ENCODE assay signal across 10 cellular contexts in genomic region chr18:32772580-32773186, GRCh38. TPM values are rescaled to one million over a fixed set of nuclear protein-coding genes. Genes with fewer than 3 reads are reported as not detected.
DNase-seq lines count a peak whose midpoint lies in the region; ATAC-seq and TF ChIP-seq lines count a peak whose summit lies in the region.
"Had no signal": no experiment of that assay in that cellular context is flagged by ENCODE, and none has a peak within 500 bp of the region (broad histone marks: within the 10 kb centered on the region; RNA-seq: fewer than 3 reads in every experiment).

KLHL14 (minus strand) TSS chr18:32773023; CDS start chr18:32770591, 2,432 bp downstream.

- TF ChIP-seq CTCF in H9 (conservative IDR thresholded peaks at IDR 0.05) (no peak), coronary artery (IDR thresholded peaks at IDR 0.05) (no peak)

- H3K9me3 ChIP-seq in H9 (ENCODE audit: control insufficient read depth, low read depth, low read length), result no peaks in the 10 kb centered on the region
- peaks cover 0 to 2% of the 10 kb centered on the region in 2 donors for H3K9me3 ChIP-seq in neuronal stem cell (replicated peaks in 1 of 2; ENCODE audit: control insufficient read depth in 2 of 2, insufficient read depth in 1 of 2, low read depth in 1 of 2, low read length in 2 of 2)

- H3K14ac ChIP-seq in H9 (ENCODE audit: insufficient read depth, low read length), result no peak within 1 kb of the TSS
- no peak within 1 kb of the TSS for H3K14ac ChIP-seq in neuronal stem cell (ENCODE audit: low read length)

- H3K23me2 ChIP-seq in H9 (ENCODE audit: insufficient read length, low read depth, low read length, poor library complexity, severe bottlenecking), result peaks cover 34% of the 10 kb centered on the region

- H3K9ac ChIP-seq in H9 (ENCODE audit: extremely low read depth, insufficient read length, low read length), result no peak within 1 kb of the TSS
- H3K9ac ChIP-seq in neuronal stem cell (ENCODE audit: low read depth, low read length, poor library complexity), result no peak within 1 kb of the TSS

- no peak within 1 kb of the TSS for H2AK5ac ChIP-seq in H9 (ENCODE audit: insufficient read length, low read length)
- no peak within 1 kb of the TSS for H2AK5ac ChIP-seq in neuronal stem cell (ENCODE audit: low read depth, low read length)

- no peak within 1 kb of the TSS for H4K91ac ChIP-seq in H9 (ENCODE audit: insufficient read length, low read depth, low read length)
- no peak within 1 kb of the TSS for H4K91ac ChIP-seq in neuronal stem cell (ENCODE audit: low read depth, low read length, poor library complexity)

- no CpG with 5 or more reads among the region's 12 CpGs for WGBS in H9 (ENCODE audit: extremely low coverage, insufficient read length, low lambda C conversion rate)
- WGBS in neuronal stem cell (ENCODE audit: extremely low coverage in 2 of 2, insufficient read length in 2 of 2, insufficient replicate concordance in 1 of 2), 2 donors, result no CpG with 5 or more reads among the region's 12 CpGs

- peaks cover 31% of the 10 kb centered on the region for H3K27me3 ChIP-seq in H9 (ENCODE audit: insufficient read depth, low read length)
- H3K27me3 ChIP-seq in neuronal stem cell (ENCODE audit: control insufficient read depth in 3 of 3, insufficient read depth in 3 of 3, low read depth in 1 of 3, low read length in 3 of 3), result peaks cover 0 to 46% (median 15%) of the 10 kb centered on the region in 3 experiments

- in situ Hi-C loops in ACHN (cut with HindIII; ENCODE audit: low pct_ligation_motif_present, low pct_unique_long_range_greater_than_20kb, low sequenced_read_pairs), result no loop called here

- H2BK20ac ChIP-seq in H9 (ENCODE audit: low read depth, low read length, poor library complexity, severe bottlenecking), result no peak within 1 kb of the TSS

- H3K79me2 ChIP-seq in H9 (ENCODE audit: insufficient read depth, low read length), result no peaks in the 10 kb centered on the region

- H3K27ac ChIP-seq in H9 (ENCODE audit: insufficient read length, low read depth, low read length), result no peak within 1 kb of the TSS
- no peak within 1 kb of the TSS for H3K27ac ChIP-seq in coronary artery
- H3K27ac ChIP-seq in neuronal stem cell (replicated peaks; ENCODE audit: low read length), result no peak within 1 kb of the TSS
- H3K27ac ChIP-seq in caudate nucleus (ENCODE audit: low read depth, low read length), result no peak within 1 kb of the TSS

- no peak within 1 kb of the TSS for H2BK15ac ChIP-seq in H9 (ENCODE audit: low read depth, low read length)
- H2BK15ac ChIP-seq in neuronal stem cell (ENCODE audit: low read length), result no peak within 1 kb of the TSS

- no peaks in the 10 kb centered on the region for H3K36me3 ChIP-seq in neuronal stem cell (replicated peaks in 1 of 2; ENCODE audit: control insufficient read depth in 2 of 2, insufficient read depth in 2 of 2, low read length in 2 of 2)

- no peak within 1 kb of the TSS for H2BK5ac ChIP-seq in H9 (ENCODE audit: insufficient read length, low read length)
- no peak within 1 kb of the TSS for H2BK5ac ChIP-seq in neuronal stem cell (ENCODE audit: low read length)

- H3K18ac ChIP-seq in H9 (ENCODE audit: insufficient read length, low read depth, low read length), result no peak within 1 kb of the TSS
- peak within 1 kb of the TSS; percentile 93 for H3K18ac ChIP-seq in neuronal stem cell (ENCODE audit: low read length)

- H3K4me2 ChIP-seq in H9 (ENCODE audit: insufficient read depth, insufficient read length, low read length) (peak within 1 kb of the TSS; percentile 94), neuronal stem cell (ENCODE audit: insufficient read depth, low read length, poor library complexity, severe bottlenecking) (peak within 1 kb of the TSS; percentile 93)

- no peaks in the 10 kb centered on the region for H3K79me1 ChIP-seq in H9 (ENCODE audit: insufficient read depth, low read depth, low read length, poor library complexity, severe bottlenecking)
- no peaks in the 10 kb centered on the region for H3K79me1 ChIP-seq in neuronal stem cell (ENCODE audit: low read depth, low read length)

- H4K8ac ChIP-seq in H9 (replicated peaks; ENCODE audit: insufficient read length, low read depth, low read length), result no peak within 1 kb of the TSS
- H4K8ac ChIP-seq in neuronal stem cell (ENCODE audit: low read depth, low read length), result no peak within 1 kb of the TSS

- H3K27me3 Mint-ChIP-seq in H9 (ENCODE audit: low read depth), result peaks cover 67% of the 10 kb centered on the region

- no peak within 1 kb of the TSS for H2BK120ac ChIP-seq in H9 (ENCODE audit: low read depth, low read length, poor library complexity, severe bottlenecking)
- no peak within 1 kb of the TSS for H2BK120ac ChIP-seq in neuronal stem cell (ENCODE audit: low read depth, low read length)

- no peak for ATAC-seq in GM18858 (IDR thresholded peaks at IDR 0.05; ENCODE audit: unreplicated experiment)

- no peaks in the 10 kb centered on the region for H3K36me3 Mint-ChIP-seq in H9 (ENCODE audit: insufficient read depth in 1 of 3, low read depth in 3 of 3)

- DNase-seq in ACHN (peak; percentile 61), H9 (no peak), coronary artery (ENCODE audit: low spot score) (no peak), neuronal stem cell (ENCODE audit: low spot score) (no peak), cerebellum (ENCODE audit: low spot score) (no peak), caudate nucleus (lab: John Stamatoyannopoulos, UW) (no peak)
- no peak for DNase-seq in stimulated activated CD4-positive, alpha-beta T cell treated with anti-CD3 and anti-CD28 coated beads, Interleukin-1b, Interleukin-23, amount 100 ng/mL, for 48 hours
- DNase-seq: NCI-H1930 had no signal

- H3K23ac ChIP-seq in H9 (ENCODE audit: insufficient read length, low read depth, low read length) (no peak within 1 kb of the TSS), neuronal stem cell (ENCODE audit: low read depth, low read length, poor library complexity) (no peak within 1 kb of the TSS)

- H4K20me1 ChIP-seq in H9 (ENCODE audit: control insufficient read depth, insufficient read depth, insufficient read length), result no peaks in the 10 kb centered on the region

- H2AFZ ChIP-seq in H9 (ENCODE audit: low read length) (no peak within 1 kb of the TSS), neuronal stem cell (ENCODE audit: low read length) (peak within 1 kb of the TSS; percentile 95)

- H3K4me1 Mint-ChIP-seq in H9, result peaks cover 37 to 43% of the 10 kb centered on the region in 2 experiments

- no peak within 1 kb of the TSS for H4K5ac ChIP-seq in H9 (ENCODE audit: insufficient read length, low read depth, low read length)

- H3K4me1 ChIP-seq in H9 (ENCODE audit: insufficient read depth, low read length), result peaks cover 9% of the 10 kb centered on the region; the same call in 1 of the 2 replicates
- peaks cover 12 to 32% of the 10 kb centered on the region in 2 donors for H3K4me1 ChIP-seq in neuronal stem cell (ENCODE audit: control insufficient read depth in 2 of 2, insufficient read depth in 1 of 2, low read depth in 1 of 2, low read length in 2 of 2)

- H2BK12ac ChIP-seq in H9 (ENCODE audit: insufficient read length, low read depth, low read length) (no peak within 1 kb of the TSS), neuronal stem cell (ENCODE audit: low read length) (no peak within 1 kb of the TSS)

- no peak within 1 kb of the TSS for H3K56ac ChIP-seq in H9 (ENCODE audit: insufficient read length, low read depth, low read length)

- no peak within 1 kb of the TSS; a peak in 1 of 7 replicates for H3K27ac Mint-ChIP-seq in H9

- H3K4ac ChIP-seq in H9 (ENCODE audit: low read depth, low read length) (no peak within 1 kb of the TSS), neuronal stem cell (ENCODE audit: low read length) (no peak within 1 kb of the TSS)

- H3K4me3 ChIP-seq in coronary artery, result peak within 1 kb of the TSS; percentile 67
- H3K4me3 ChIP-seq in neuronal stem cell (ENCODE audit: low read length in 2 of 2), result peak within 1 kb of the TSS; percentile 64 to 75

- no peak within 1 kb of the TSS for H3T11ph ChIP-seq in H9 (ENCODE audit: low read length)

- peak within 1 kb of the TSS; percentile 80 to 97 for H3K4me3 Mint-ChIP-seq in H9

- H3K9me3 Mint-ChIP-seq in H9, result no peaks in the 10 kb centered on the region

RNA-seq across cellular contexts. Expression of gene KLHL14, which starts in this region (rescaled TPM):
- total RNA-seq in H9 (2021) (0.90 and 1.0 TPM in 2 replicates), cerebellum (9.4 TPM)
- polyA plus RNA-seq in neuronal stem cell (2013, experiment 1 of 2), result 0.08 TPM
- polyA plus RNA-seq in neuronal stem cell (2013, experiment 2 of 2), result 0.06 TPM
- total RNA-seq: fibroblast of villous mesenchyme had no signal
